7 cellular contexts compared by ENCODE assay signal in genomic region chr6:293185-294174, GRCh38.
A peak's percentile ranks its signal among the peaks of the same experiment; 100 is the strongest.
DNase-seq lines count a peak whose midpoint lies in the region; ATAC-seq lines count a peak whose summit lies in the region.

No MANE protein-coding gene starts in this region.

- ATAC-seq in HG02840 (IDR thresholded peaks at IDR 0.05; ENCODE audit: low FRiP score, unreplicated experiment) = no peak

- H3K9me3 ChIP-seq in HUES6 (ENCODE audit: control insufficient read depth, insufficient read depth, low read depth, low read length) = peaks cover 25% of the 10 kb centered on the region

- no peaks in the 10 kb centered on the region for H3K36me3 ChIP-seq in HUES6 (ENCODE audit: control insufficient read depth, insufficient read depth, low read length)

- H3K4me3 ChIP-seq in HUES6 (ENCODE audit: low read depth, low read length) = peak overlapping the region; percentile 75

- H3K4me1 ChIP-seq in HUES6 (ENCODE audit: control insufficient read depth, insufficient read depth, low read length) = peaks cover 13% of the 10 kb centered on the region; the same call in 1 of the 2 replicates

- no peak overlapping the region for H3K27ac ChIP-seq in HUES6 (ENCODE audit: low read depth, low read length)

- H3K27me3 ChIP-seq in HUES6 (ENCODE audit: control insufficient read depth, insufficient read depth, low read length) = peaks cover 2% of the 10 kb centered on the region; the same call in 1 of the 2 replicates

- H3K9ac ChIP-seq in HUES6 (ENCODE audit: low read length) = peak overlapping the region; percentile 24

- DNase-seq in activated T-cell treated with anti-CD3 and anti-CD28 coated beads, Interleukin-2, amount 50 U/mL, for 1 hour = peak; percentile 63
- DNase-seq in globus pallidus (ENCODE audit: low spot score) = peak; percentile 81
- peak; percentile 63 for DNase-seq in putamen (ENCODE audit: low spot score)
- no peak for DNase-seq in GM19238 (ENCODE audit: insufficient read length, low spot score)
- DNase-seq in dedifferentiated amniotic fluid mesenchymal stem cell (ENCODE audit: extremely low spot score) = no peak

Comparison
In these comparisons a context has a peak if more than half of its experiments do, and no peak if none do; other contexts are left out.
1. DNase-seq: peak in activated T-cell treated with anti-CD3 and anti-CD28 coated beads, Interleukin-2, amount 50 U/mL, for 1 hour (single experiment), globus pallidus (single experiment) and putamen (single experiment); none in GM19238 (single experiment) and dedifferentiated amniotic fluid mesenchymal stem cell (single experiment).